Comparison of ENCODE assay signal across 34 cellular contexts in the genomic region with DNA sequence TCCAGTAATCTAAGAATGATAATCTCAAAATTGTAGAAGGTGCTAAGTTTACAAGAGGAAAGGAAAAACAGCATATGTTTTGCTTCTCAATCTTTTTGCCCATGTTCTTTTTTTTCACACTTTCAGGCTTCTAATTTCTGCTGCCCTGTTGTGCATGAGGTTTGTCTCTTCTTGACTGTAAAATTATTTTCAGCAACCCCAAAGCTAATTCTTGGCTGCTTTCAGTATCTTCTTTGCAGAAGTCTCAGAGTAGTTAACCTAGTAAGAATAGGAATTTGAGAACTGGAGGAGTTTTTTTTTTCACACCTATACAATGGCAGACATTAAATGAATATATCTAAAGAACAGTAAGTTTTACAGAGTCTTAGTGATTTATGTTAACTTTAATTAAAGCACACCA. TPM values are rescaled to one million over a fixed set of nuclear protein-coding genes. Genes with fewer than 3 reads are reported as not detected.
DNase-seq lines count a peak whose midpoint lies in the region; ATAC-seq and TF ChIP-seq lines count a peak whose summit lies in the region.
"Had no signal": no experiment of that assay in that cellular context is flagged by ENCODE, and none has a peak within 500 bp of the region (broad histone marks: within the 10 kb centered on the region; RNA-seq: fewer than 3 reads in every experiment).

No MANE protein-coding gene starts in this region.

- H4K20me1 ChIP-seq in Karpas-422 (ENCODE audit: insufficient read depth, low read depth, low read length) (no peaks in the 10 kb centered on the region), osteoblast (ENCODE audit: insufficient read depth, low read length) (no peaks in the 10 kb centered on the region)

- no peak overlapping the region for H3K4me3 ChIP-seq in Karpas-422 (ENCODE audit: low read length)
- no peak overlapping the region for H3K4me3 ChIP-seq in osteoblast (ENCODE audit: insufficient read depth, low read length)
- H3K4me3 ChIP-seq: A549, body of pancreas, GM23248, MG63, PC-9, right lobe of liver, SK-N-MC, transverse colon had no signal

- peaks cover 68% of the 10 kb centered on the region for H3K4me1 ChIP-seq in Karpas-422 (ENCODE audit: low read length)
- H3K4me1 ChIP-seq in osteoblast (ENCODE audit: insufficient read depth, low read length) = no peaks in the 10 kb centered on the region
- H3K4me1 ChIP-seq: A549, transverse colon had no signal

- H3K9me2 ChIP-seq in Karpas-422 (replicated peaks; ENCODE audit: insufficient read depth, low read length) = no peaks in the 10 kb centered on the region

- ATAC-seq in GM18867 (IDR thresholded peaks at IDR 0.05; ENCODE audit: unreplicated experiment) = peak; percentile 29
- ATAC-seq in naive thymus-derived CD8-positive, alpha-beta T cell = no peak
- ATAC-seq: A549, body of pancreas, left ventricle myocardium superior, right lobe of liver had no signal

- peaks cover 23% of the 10 kb centered on the region for H3K36me3 Mint-ChIP-seq in activated naive CD4-positive, alpha-beta T cell treated with anti-CD3 and anti-CD28 coated beads for 36 hours (ENCODE audit: low read depth)
- peaks cover 48% of the 10 kb centered on the region for H3K36me3 Mint-ChIP-seq in activated naive CD4-positive, alpha-beta T cell treated with anti-CD3 and anti-CD28 coated beads, Interleukin-2, amount 10 ng/mL, durations not matched to agents 7 days and 5 days
- H3K36me3 Mint-ChIP-seq in naive thymus-derived CD8-positive, alpha-beta T cell = peaks cover 7 to 78% (median 18%) of the 10 kb centered on the region in 3 donors

- H3K4me2 ChIP-seq in Karpas-422 (ENCODE audit: low read depth, low read length, poor library complexity, severe bottlenecking) (no peak overlapping the region), osteoblast (ENCODE audit: insufficient read depth, low read length) (no peak overlapping the region)
- H3K4me2 ChIP-seq: A549, PC-9 had no signal

- no peaks in the 10 kb centered on the region for H3K9me3 Mint-ChIP-seq in activated naive CD4-positive, alpha-beta T cell treated with anti-CD3 and anti-CD28 coated beads for 36 hours
- H3K9me3 Mint-ChIP-seq in activated naive CD4-positive, alpha-beta T cell treated with anti-CD3 and anti-CD28 coated beads, Interleukin-2, amount 10 ng/mL, durations not matched to agents 7 days and 5 days = no peaks in the 10 kb centered on the region
- no peaks in the 10 kb centered on the region for H3K9me3 Mint-ChIP-seq in naive thymus-derived CD8-positive, alpha-beta T cell
- H3K9me3 Mint-ChIP-seq: CD8-positive, alpha-beta memory T cell; dendritic cell treated with granulocyte-macrophage colony-stimulating factor and Interleukin-4, amounts not matched to agents 40 ng/mL and 50 ng/mL, for 4 days; T-helper 1 cell treated with Interleukin-12 subunit alpha and Interleukin-12 subunit beta and Interleukin-4 antibody, amounts not matched to agents 30 μg/mL and 1 μg/mL, for 36 hours had no signal

- no peak for TF ChIP-seq CTCF in osteoblast (IDR thresholded peaks at IDR 0.05; ENCODE audit: extremely low read depth, low read depth, low read length)

- CTCF ChIA-PET in activated naive CD4-positive, alpha-beta T cell treated with anti-CD3 and anti-CD28 coated beads for 36 hours (lab: Charles Lee) = interaction anchor here (0.5 kb wide), 1 partner anchor 476 kb away, joined by 3 read pairs; no protein-coding TSS in a partner anchor
- CTCF ChIA-PET in activated naive CD4-positive, alpha-beta T cell treated with anti-CD3 and anti-CD28 coated beads, Interleukin-2, amount 10 ng/mL, durations not matched to agents 7 days and 5 days (lab: Charles Lee) = no interaction called here

- peaks cover 77% of the 10 kb centered on the region for H3K36me3 ChIP-seq in Karpas-422 (ENCODE audit: insufficient read depth, low read length)
- peaks cover 13% of the 10 kb centered on the region for H3K36me3 ChIP-seq in osteoblast (ENCODE audit: insufficient read depth, low read length)

- H3K27me3 ChIP-seq in Karpas-422 (ENCODE audit: low read length) (no peaks in the 10 kb centered on the region), osteoblast (ENCODE audit: insufficient read depth, low read length) (no peaks in the 10 kb centered on the region)
- H3K27me3 ChIP-seq: body of pancreas, MG63, right lobe of liver, transverse colon had no signal

- H3K4me1 Mint-ChIP-seq in activated naive CD4-positive, alpha-beta T cell treated with anti-CD3 and anti-CD28 coated beads for 36 hours (ENCODE audit: low read depth) = peaks cover 27% of the 10 kb centered on the region
- H3K4me1 Mint-ChIP-seq in activated naive CD4-positive, alpha-beta T cell treated with anti-CD3 and anti-CD28 coated beads, Interleukin-2, amount 10 ng/mL, durations not matched to agents 7 days and 5 days = peaks cover 4% of the 10 kb centered on the region
- H3K4me1 Mint-ChIP-seq in naive thymus-derived CD8-positive, alpha-beta T cell = peaks cover 0 to 37% (median 27%) of the 10 kb centered on the region in 4 donors

- H3K27ac ChIP-seq in Karpas-422 (ENCODE audit: low read length) (peak overlapping the region; percentile 49), caudate nucleus (ENCODE audit: low read depth, low read length) (no peak overlapping the region), osteoblast (ENCODE audit: low read depth, low read length) (no peak overlapping the region)
- H3K27ac ChIP-seq: A549, body of pancreas, GM23248, PC-9, right lobe of liver, SK-N-MC, transverse colon had no signal

- H3K79me2 ChIP-seq in Karpas-422 (ENCODE audit: low read length) = peaks cover 74% of the 10 kb centered on the region
- no peaks in the 10 kb centered on the region for H3K79me2 ChIP-seq in osteoblast (ENCODE audit: insufficient read depth, low read length)

- POLR2A ChIA-PET in naive thymus-derived CD8-positive, alpha-beta T cell (lab: Charles Lee) = interaction anchor here (0.8 to 1.3 kb wide), 2 partner anchors 10 to 15 kb away, joined by 3 to 5 read pairs; no protein-coding TSS in a partner anchor

- H2AFZ ChIP-seq in Karpas-422 (ENCODE audit: low read length) (no peak overlapping the region), osteoblast (ENCODE audit: low read length) (no peak overlapping the region)
- H2AFZ ChIP-seq: GM23248, PC-9 had no signal

- H3K27ac Mint-ChIP-seq in activated naive CD4-positive, alpha-beta T cell treated with anti-CD3 and anti-CD28 coated beads for 36 hours = peak overlapping the region; percentile 36
- no peak overlapping the region for H3K27ac Mint-ChIP-seq in activated naive CD4-positive, alpha-beta T cell treated with anti-CD3 and anti-CD28 coated beads, Interleukin-2, amount 10 ng/mL, durations not matched to agents 7 days and 5 days
- peak overlapping the region in 7 of 10 donors; percentile 25 to 76 (median 74) for H3K27ac Mint-ChIP-seq in naive thymus-derived CD8-positive, alpha-beta T cell
- H3K27ac Mint-ChIP-seq: dendritic cell treated with granulocyte-macrophage colony-stimulating factor and Interleukin-4, amounts not matched to agents 40 ng/mL and 50 ng/mL, for 4 days; progenitor cell of endocrine pancreas; T-helper 1 cell treated with Interleukin-12 subunit alpha and Interleukin-12 subunit beta and Interleukin-4 antibody, amounts not matched to agents 30 μg/mL and 1 μg/mL, for 36 hours had no signal

- no peaks in the 10 kb centered on the region for H3K9me3 ChIP-seq in Karpas-422 (ENCODE audit: low read length)
- H3K9me3 ChIP-seq in osteoblast (ENCODE audit: low read depth, low read length) = no peaks in the 10 kb centered on the region
- H3K9me3 ChIP-seq: A549, body of pancreas, MG63, right lobe of liver, transverse colon had no signal

- no peak for DNase-seq in activated naive CD4-positive, alpha-beta T cell treated with anti-CD3 and anti-CD28 coated beads for 36 hours
- no peak for DNase-seq in activated naive CD4-positive, alpha-beta T cell treated with anti-CD3 and anti-CD28 coated beads, Interleukin-2, amount 10 ng/mL, durations not matched to agents 7 days and 5 days
- no peak for DNase-seq in Karpas-422
- no peak for DNase-seq in naive thymus-derived CD8-positive, alpha-beta T cell
- DNase-seq in caudate nucleus (lab: John Stamatoyannopoulos, UW) = no peak
- no peak for DNase-seq in DMS 273 treated with DMSO at 0.1 percent for 48 hours (lab: John Stamatoyannopoulos, UW)
- no peak for DNase-seq in osteoblast (ENCODE audit: insufficient read length, low spot score, missing footprints)
- DNase-seq: activated effector memory CD4-positive, alpha-beta T cell treated with anti-CD3 and anti-CD28 coated beads, Interleukin-2, amount 50 U/mL, for 16 hours; activated T-cell treated with anti-CD3 and anti-CD28 coated beads for 4 hours; AML-193; body of pancreas; CD8-positive, alpha-beta memory T cell; DMS153; glutamatergic neuron; GM23248; KG1; left ventricle myocardium superior; MG63; NCI-H1105; NCI-H187 treated with DMSO at 0.1 percent for 48 hours; NCI-H2171; NCI-H69; PC-9; right lobe of liver; stimulated activated CD4-positive, alpha-beta T cell treated with anti-CD3 and anti-CD28 coated beads, Interleukin-12 subunit alpha, Interleukin-12 subunit beta, amount 100 ng/mL, for 4 hours; stimulated activated CD4-positive, alpha-beta T cell treated with anti-CD3 and anti-CD28 coated beads, Interleukin-4, amount 100 ng/mL, for 24 hours; transverse colon had no signal

- H3K4me3 Mint-ChIP-seq in activated naive CD4-positive, alpha-beta T cell treated with anti-CD3 and anti-CD28 coated beads for 36 hours = no peak overlapping the region
- no peak overlapping the region for H3K4me3 Mint-ChIP-seq in activated naive CD4-positive, alpha-beta T cell treated with anti-CD3 and anti-CD28 coated beads, Interleukin-2, amount 10 ng/mL, durations not matched to agents 7 days and 5 days
- no peak overlapping the region for H3K4me3 Mint-ChIP-seq in naive thymus-derived CD8-positive, alpha-beta T cell
- H3K4me3 Mint-ChIP-seq: CD8-positive, alpha-beta memory T cell; dendritic cell treated with granulocyte-macrophage colony-stimulating factor and Interleukin-4, amounts not matched to agents 40 ng/mL and 50 ng/mL, for 4 days; T-helper 1 cell treated with Interleukin-12 subunit alpha and Interleukin-12 subunit beta and Interleukin-4 antibody, amounts not matched to agents 30 μg/mL and 1 μg/mL, for 36 hours had no signal

- intact Hi-C loops in activated naive CD4-positive, alpha-beta T cell treated with anti-CD3 and anti-CD28 coated beads for 36 hours (cut with micrococcal nuclease) = no loop called here

- H3K27me3 Mint-ChIP-seq in activated naive CD4-positive, alpha-beta T cell treated with anti-CD3 and anti-CD28 coated beads for 36 hours (ENCODE audit: low read depth) = no peaks in the 10 kb centered on the region
- no peaks in the 10 kb centered on the region for H3K27me3 Mint-ChIP-seq in activated naive CD4-positive, alpha-beta T cell treated with anti-CD3 and anti-CD28 coated beads, Interleukin-2, amount 10 ng/mL, durations not matched to agents 7 days and 5 days
- H3K27me3 Mint-ChIP-seq in naive thymus-derived CD8-positive, alpha-beta T cell = no peaks in the 10 kb centered on the region
- H3K27me3 Mint-ChIP-seq: CD8-positive, alpha-beta memory T cell; dendritic cell treated with granulocyte-macrophage colony-stimulating factor and Interleukin-4, amounts not matched to agents 40 ng/mL and 50 ng/mL, for 4 days had no signal

- H3K9ac ChIP-seq in Karpas-422 (ENCODE audit: low read length) = no peak overlapping the region
- H3K9ac ChIP-seq: GM23248 had no signal

RNA-seq across cellular contexts. Expression of gene DENND2D, which starts 26.4 kb away (rescaled TPM):
- 100 to 1,000 TPM; 210 to 213 TPM for total RNA-seq in activated naive CD4-positive, alpha-beta T cell treated with anti-CD3 and anti-CD28 coated beads for 36 hours
- 80.2 and 90.9 TPM in 2 replicates for total RNA-seq in Karpas-422 (2014; rRNA removed; shearing (Covaris generic); ENCODE audit: low replicate concordance)
- 100 to 1,000 TPM; 274 to 289 TPM for total RNA-seq in naive thymus-derived CD8-positive, alpha-beta T cell
- polyA plus RNA-seq in naive thymus-derived CD8-positive, alpha-beta T cell = 100 to 1,000 TPM; 161 to 395 (median 225) TPM
- 4.7 and 5.0 TPM in 2 replicates for total RNA-seq in osteoblast

RNA-seq across cellular contexts. Expression of gene CEPT1, which starts 34.0 kb away (rescaled TPM):
- total RNA-seq in activated naive CD4-positive, alpha-beta T cell treated with anti-CD3 and anti-CD28 coated beads for 36 hours = 10 to 100 TPM; 29.0 to 30.3 TPM
- total RNA-seq in Karpas-422 (2014; rRNA removed; shearing (Covaris generic); ENCODE audit: low replicate concordance) = 60.5 and 136 TPM in 2 replicates
- total RNA-seq in naive thymus-derived CD8-positive, alpha-beta T cell = 10 to 100 TPM; 55.9 to 59.9 TPM
- 10 to 100 TPM; 18.0 to 28.6 (median 27.2) TPM for polyA plus RNA-seq in naive thymus-derived CD8-positive, alpha-beta T cell
- total RNA-seq in osteoblast = 32.4 and 37.3 TPM in 2 replicates

RNA-seq across cellular contexts. Expression of gene DRAM2, which starts 34.2 kb away (rescaled TPM):
- total RNA-seq in activated naive CD4-positive, alpha-beta T cell treated with anti-CD3 and anti-CD28 coated beads for 36 hours = 10 to 100 TPM; 27.7 to 31.1 TPM
- 142 and 268 TPM in 2 replicates for total RNA-seq in Karpas-422 (2014; rRNA removed; shearing (Covaris generic); ENCODE audit: low replicate concordance)
- 10 to 100 TPM; 50.5 to 51.3 TPM for total RNA-seq in naive thymus-derived CD8-positive, alpha-beta T cell
- polyA plus RNA-seq in naive thymus-derived CD8-positive, alpha-beta T cell = 10 to 100 TPM; 84.3 to 95.3 (median 91.2) TPM
- total RNA-seq in osteoblast = 45.6 and 66.0 TPM in 2 replicates

RNA-seq across cellular contexts. Expression of gene CHI3L2, which starts 53.4 kb away (rescaled TPM):
- total RNA-seq in activated naive CD4-positive, alpha-beta T cell treated with anti-CD3 and anti-CD28 coated beads for 36 hours = 1 to 10 TPM; 5.3 to 5.5 TPM
- total RNA-seq in Karpas-422 (2014; rRNA removed; shearing (Covaris generic); ENCODE audit: low replicate concordance) = not detected in 2 replicates
- total RNA-seq in naive thymus-derived CD8-positive, alpha-beta T cell = 1 to 10 TPM; 5.7 to 6.5 TPM
- polyA plus RNA-seq in naive thymus-derived CD8-positive, alpha-beta T cell = 10 to 100 TPM; 45.4 to 69.0 (median 48.6) TPM
- 2.4 and 2.9 TPM in 2 replicates for total RNA-seq in osteoblast
- total RNA-seq: body of pancreas, fibroblast of villous mesenchyme, GM23248, PC-9, progenitor cell of endocrine pancreas had no signal

Comparison
In these comparisons a context has a peak if more than half of its experiments do, and no peak if none do; other contexts are left out.
1. RNA of gene DENND2D, which starts 26.4 kb away (total RNA-seq): 274 to 289 TPM in naive thymus-derived CD8-positive, alpha-beta T cell, 210 to 213 TPM in activated naive CD4-positive, alpha-beta T cell treated with anti-CD3 and anti-CD28 coated beads for 36 hours and 80.2 to 90.9 TPM in Karpas-422; 4.7 to 5.0 TPM in osteoblast; every median in the first group is over 10 times any median in the second.